16 cellular contexts compared by ENCODE assay signal in genomic region chr6:33863723-33864440, GRCh38.
DNase-seq lines count a peak whose midpoint lies in the region; ATAC-seq and TF ChIP-seq lines count a peak whose summit lies in the region.
"Had no signal": no experiment of that assay in that cellular context is flagged by ENCODE, and none has a peak within 500 bp of the region (broad histone marks: within the 10 kb centered on the region; RNA-seq: fewer than 3 reads in every experiment).

No MANE protein-coding gene starts in this region.

- H3K4me3 Mint-ChIP-seq in activated CD4-positive, alpha-beta T cell treated with anti-CD3 and anti-CD28 coated beads, Interleukin-2, amount 10 ng/mL, durations not matched to agents 7 days and 5 days, result no peak overlapping the region
- no peak overlapping the region for H3K4me3 Mint-ChIP-seq in CD4-positive, CD25-positive, alpha-beta regulatory T cell
- peak overlapping the region; percentile 1 for H3K4me3 Mint-ChIP-seq in T-helper 17 cell
- no peak overlapping the region for H3K4me3 Mint-ChIP-seq in glutamatergic neuron (ENCODE audit: unreplicated experiment)

- no peak for TF ChIP-seq RAD21 in SK-N-SH (IDR thresholded peaks at IDR 0.05; ENCODE audit: low read length)

- peaks cover 24% of the 10 kb centered on the region for H3K4me1 ChIP-seq in CD4-positive, CD25-positive, alpha-beta regulatory T cell (ENCODE audit: control insufficient read depth, insufficient read depth, low read length, poor library complexity, severe bottlenecking)
- H3K4me1 ChIP-seq in SK-N-SH (ENCODE audit: control insufficient read depth in 1 of 2, insufficient read depth in 2 of 2, low read depth in 1 of 2, low read length in 1 of 2), result no peaks in the 10 kb centered on the region

- no peaks in the 10 kb centered on the region for H3K9me3 ChIP-seq in CD4-positive, CD25-positive, alpha-beta regulatory T cell (ENCODE audit: control insufficient read depth in 2 of 2, low read length in 2 of 2)
- H3K9me3 ChIP-seq in T-helper 17 cell (ENCODE audit: control insufficient read depth, low read length, poor library complexity, severe bottlenecking) (no peaks in the 10 kb centered on the region), SK-N-SH (no peaks in the 10 kb centered on the region)
- H3K9me3 ChIP-seq: Caco-2 had no signal

- CTCF ChIA-PET in activated CD4-positive, alpha-beta T cell treated with anti-CD3 and anti-CD28 coated beads, Interleukin-2, amount 10 ng/mL, durations not matched to agents 7 days and 5 days (lab: Charles Lee), result interaction anchor here (1.6 kb wide), 1 partner anchor 10 kb away, joined by 4 read pairs; no protein-coding TSS in a partner anchor
- CTCF ChIA-PET in SK-N-SH (lab: Yijun Ruan, JAX) (interaction anchor here (0.8 kb wide), 1 partner anchor 191 kb away, joined by 3 read pairs; no protein-coding TSS in a partner anchor), RWPE1 (lab: Yijun Ruan, JAX) (no interaction called here)

- no peak overlapping the region for H3K27ac ChIP-seq in CD4-positive, CD25-positive, alpha-beta regulatory T cell (ENCODE audit: insufficient read depth, low read length, poor library complexity, severe bottlenecking)
- no peak overlapping the region for H3K27ac ChIP-seq in SK-N-SH (ENCODE audit: low read depth in 2 of 2, low read length in 1 of 2)
- H3K27ac ChIP-seq in RWPE1, result no peak overlapping the region
- H3K27ac ChIP-seq: PC-9 had no signal

- no peak overlapping the region for H3K27ac Mint-ChIP-seq in activated CD4-positive, alpha-beta T cell treated with anti-CD3 and anti-CD28 coated beads, Interleukin-2, amount 10 ng/mL, durations not matched to agents 7 days and 5 days
- H3K27ac Mint-ChIP-seq in CD4-positive, CD25-positive, alpha-beta regulatory T cell, result peak overlapping the region in 2 of 3 donors; percentile 3 to 61
- H3K27ac Mint-ChIP-seq in T-helper 17 cell (no peak overlapping the region), glutamatergic neuron (ENCODE audit: unreplicated experiment) (peak overlapping the region; percentile 17)

- H3K9me2 ChIP-seq in SK-N-SH, result no peaks in the 10 kb centered on the region

- H3K4me1 Mint-ChIP-seq in activated CD4-positive, alpha-beta T cell treated with anti-CD3 and anti-CD28 coated beads, Interleukin-2, amount 10 ng/mL, durations not matched to agents 7 days and 5 days, result peaks cover 26% of the 10 kb centered on the region
- H3K4me1 Mint-ChIP-seq in CD4-positive, CD25-positive, alpha-beta regulatory T cell, result peaks cover 21 to 48% (median 32%) of the 10 kb centered on the region in 4 donors
- peaks cover 29% of the 10 kb centered on the region for H3K4me1 Mint-ChIP-seq in T-helper 17 cell
- H3K4me1 Mint-ChIP-seq in glutamatergic neuron (ENCODE audit: low read depth, unreplicated experiment), result peaks cover 21% of the 10 kb centered on the region

- whole genome bisulfite sequencing in SK-N-SH (ENCODE audit: low lambda C conversion rate), result 72% methylated on average over 6 of the region's 6 CpGs

- H3K4me3 ChIP-seq in CD4-positive, CD25-positive, alpha-beta regulatory T cell (ENCODE audit: low read depth, low read length), result no peak overlapping the region
- no peak overlapping the region for H3K4me3 ChIP-seq in SK-N-SH (ENCODE audit: low read depth in 2 of 2, low read length in 1 of 2)
- H3K4me3 ChIP-seq: PC-9 had no signal

- H3K4me2 ChIP-seq in SK-N-SH, result no peak overlapping the region
- H3K4me2 ChIP-seq: PC-9 had no signal

- no peaks in the 10 kb centered on the region for H3K36me3 ChIP-seq in CD4-positive, CD25-positive, alpha-beta regulatory T cell (ENCODE audit: control insufficient read depth, insufficient read depth, low read length)
- H3K36me3 ChIP-seq in SK-N-SH (replicated peaks in 1 of 2; ENCODE audit: control insufficient read depth in 1 of 2, insufficient read depth in 2 of 2, low read length in 1 of 2), result no peaks in the 10 kb centered on the region

- no peak overlapping the region for H3K9ac ChIP-seq in SK-N-SH

- POLR2A ChIA-PET in activated CD4-positive, alpha-beta T cell treated with anti-CD3 and anti-CD28 coated beads, Interleukin-2, amount 10 ng/mL, durations not matched to agents 7 days and 5 days (lab: Charles Lee), result no interaction called here
- POLR2A ChIA-PET in SK-N-SH (lab: Yijun Ruan, JAX) (no interaction called here), RWPE1 (lab: Yijun Ruan, JAX; ENCODE audit: low non-redundant PET) (no interaction called here)

- peaks cover 24% of the 10 kb centered on the region for H3K27me3 Mint-ChIP-seq in activated CD4-positive, alpha-beta T cell treated with anti-CD3 and anti-CD28 coated beads, Interleukin-2, amount 10 ng/mL, durations not matched to agents 7 days and 5 days
- H3K27me3 Mint-ChIP-seq in CD4-positive, CD25-positive, alpha-beta regulatory T cell, result no peaks in the 10 kb centered on the region
- H3K27me3 Mint-ChIP-seq in T-helper 17 cell, result peaks cover 17% of the 10 kb centered on the region
- H3K27me3 Mint-ChIP-seq in glutamatergic neuron (ENCODE audit: unreplicated experiment), result peaks cover 3% of the 10 kb centered on the region

- no peak overlapping the region for H2AFZ ChIP-seq in SK-N-SH (ENCODE audit: low read depth)
- H2AFZ ChIP-seq: PC-9 had no signal

- no peak for TF ChIP-seq CTCF in glutamatergic neuron (IDR thresholded peaks at IDR 0.05; ENCODE audit: partially characterized antibody, unreplicated experiment)
- TF ChIP-seq CTCF in SK-N-SH (IDR thresholded peaks at IDR 0.05), result no peak
- no peak for TF ChIP-seq CTCF in RWPE1 (conservative IDR thresholded peaks at IDR 0.05; ENCODE audit: low read depth)

- peaks cover 2% of the 10 kb centered on the region for H3K36me3 Mint-ChIP-seq in activated CD4-positive, alpha-beta T cell treated with anti-CD3 and anti-CD28 coated beads, Interleukin-2, amount 10 ng/mL, durations not matched to agents 7 days and 5 days (ENCODE audit: low read depth)
- H3K36me3 Mint-ChIP-seq in CD4-positive, CD25-positive, alpha-beta regulatory T cell, result no peaks in the 10 kb centered on the region
- peaks cover 7% of the 10 kb centered on the region for H3K36me3 Mint-ChIP-seq in T-helper 17 cell (ENCODE audit: low read depth)
- no peaks in the 10 kb centered on the region for H3K36me3 Mint-ChIP-seq in glutamatergic neuron (ENCODE audit: unreplicated experiment)

- no peaks in the 10 kb centered on the region for H4K20me1 ChIP-seq in SK-N-SH (ENCODE audit: insufficient read depth)

- H3F3A ChIP-seq in SK-N-SH (replicated peaks; ENCODE audit: insufficient read depth), result no peaks in the 10 kb centered on the region

- no peak for TF ChIP-seq EP300 in SK-N-SH (IDR thresholded peaks at IDR 0.05; ENCODE audit: borderline replicate concordance in 1 of 2, low read depth in 1 of 2, low read length in 1 of 2)

- H3K79me2 ChIP-seq in SK-N-SH (ENCODE audit: insufficient read depth), result no peaks in the 10 kb centered on the region

- DNase-seq in activated CD4-positive, alpha-beta T cell treated with anti-CD3 and anti-CD28 coated beads for 4 hours, result peak; percentile 11 to 38
- DNase-seq in activated CD4-positive, alpha-beta T cell treated with anti-CD3 and anti-CD28 coated beads, Interleukin-2, amount 10 ng/mL, durations not matched to agents 7 days and 5 days, result no peak
- DNase-seq in CD4-positive, CD25-positive, alpha-beta regulatory T cell, result no peak
- DNase-seq in T-helper 17 cell (no peak), glutamatergic neuron (no peak), SK-N-SH (no peak), RWPE1 (ENCODE audit: low spot score) (no peak), DMS 273 (lab: John Stamatoyannopoulos, UW; ENCODE audit: unreplicated experiment) (no peak)
- DNase-seq: C1 segment of cervical spinal cord, Caco-2, DMS53, NCI-H1436, NCI-H2029 treated with DMSO at 0.1 percent for 48 hours, NCI-H526, PC-9 had no signal

- ATAC-seq in CD4-positive, CD25-positive, alpha-beta regulatory T cell (ENCODE audit: low read depth in 2 of 2), result no peak
- ATAC-seq in T-helper 17 cell, result no peak
- ATAC-seq: HCT116 had no signal

- peaks cover 5% of the 10 kb centered on the region for H3K9me3 Mint-ChIP-seq in activated CD4-positive, alpha-beta T cell treated with anti-CD3 and anti-CD28 coated beads, Interleukin-2, amount 10 ng/mL, durations not matched to agents 7 days and 5 days
- peaks cover 0 to 7% (median 0%) of the 10 kb centered on the region in 7 donors for H3K9me3 Mint-ChIP-seq in CD4-positive, CD25-positive, alpha-beta regulatory T cell
- no peaks in the 10 kb centered on the region for H3K9me3 Mint-ChIP-seq in glutamatergic neuron (ENCODE audit: unreplicated experiment)

- no peaks in the 10 kb centered on the region for H3K27me3 ChIP-seq in CD4-positive, CD25-positive, alpha-beta regulatory T cell (ENCODE audit: control insufficient read depth, insufficient read depth, low read length)
- no peaks in the 10 kb centered on the region; the same call in 1 of the 2 replicates for H3K27me3 ChIP-seq in SK-N-SH (ENCODE audit: insufficient read depth)

TF ChIP-seq in SK-N-SH, 30 proteins besides CTCF, POLR2A, EP300 and RAD21:
- no peak for TF ChIP-seq RFX5 (IDR thresholded peaks at IDR 0.05; ENCODE audit: low read length)
- TF ChIP-seq FOSL2 (IDR thresholded peaks at IDR 0.05; ENCODE audit: borderline replicate concordance, low read depth), result no peak

Comparison
In these comparisons a context has a peak if more than half of its experiments do, and no peak if none do; other contexts are left out.
1. DNase-seq: peak in activated CD4-positive, alpha-beta T cell treated with anti-CD3 and anti-CD28 coated beads for 4 hours (2 of 2); none in activated CD4-positive, alpha-beta T cell treated with anti-CD3 and anti-CD28 coated beads, Interleukin-2, amount 10 ng/mL, durations not matched to agents 7 days and 5 days (single experiment), CD4-positive, CD25-positive, alpha-beta regulatory T cell (0 of 3), T-helper 17 cell (0 of 3), glutamatergic neuron (single experiment), SK-N-SH (single experiment), RWPE1 (single experiment) and DMS 273 (single experiment).
2. H3K27ac Mint-ChIP-seq: peak in CD4-positive, CD25-positive, alpha-beta regulatory T cell (2 of 3) and glutamatergic neuron (single experiment); none in activated CD4-positive, alpha-beta T cell treated with anti-CD3 and anti-CD28 coated beads, Interleukin-2, amount 10 ng/mL, durations not matched to agents 7 days and 5 days (single experiment) and T-helper 17 cell (single experiment).